ENCODE assay signal across 16 cellular contexts in the genomic region with DNA sequence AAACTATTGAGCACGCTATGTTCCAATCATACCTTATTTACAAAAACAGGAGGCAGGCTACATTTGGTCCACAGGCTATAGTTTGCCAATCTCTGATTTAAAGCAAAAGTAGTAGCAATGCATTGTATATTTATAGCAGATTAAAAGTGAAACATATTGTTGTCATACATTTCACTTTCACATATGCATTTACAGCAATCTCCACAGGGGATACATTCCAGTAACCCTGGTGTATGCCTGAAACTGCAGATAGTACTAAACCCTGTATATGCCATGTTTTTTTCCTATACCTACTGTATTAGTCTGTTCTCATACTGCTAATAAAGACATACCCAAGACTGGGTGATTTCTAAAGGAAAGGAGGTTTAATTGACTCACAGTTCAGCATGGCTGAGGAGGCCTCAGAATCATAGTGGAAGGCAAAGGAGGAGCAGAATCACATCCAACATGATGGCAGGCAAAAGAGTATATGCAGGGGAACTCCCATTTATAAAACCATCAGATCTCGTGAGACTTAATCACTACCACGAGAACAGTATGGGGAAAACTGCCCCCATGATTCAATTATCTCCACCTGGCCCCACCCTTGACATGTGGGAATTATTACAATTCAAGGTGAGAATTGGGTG. TPM values are rescaled to one million over a fixed set of nuclear protein-coding genes. Genes with fewer than 3 reads are reported as not detected.
DNase-seq lines count a peak whose midpoint lies in the region; ATAC-seq lines count a peak whose summit lies in the region.
"Had no signal": no experiment of that assay in that cellular context is flagged by ENCODE, and none has a peak within 500 bp of the region (broad histone marks: within the 10 kb centered on the region; RNA-seq: fewer than 3 reads in every experiment).

No MANE protein-coding gene starts in this region.

- DNase-seq in activated naive CD4-positive, alpha-beta T cell treated with anti-CD3 and anti-CD28 coated beads for 36 hours = no peak
- DNase-seq in activated naive CD4-positive, alpha-beta T cell (lab: John Stamatoyannopoulos, UW) = no peak
- no peak for DNase-seq in stimulated activated naive B cell treated with anti-CD40 and anti-IgM and Interleukin-4, amounts not matched to agents 10 μg/mL and 1 μg/mL and 100 μg/mL, for 72 hours
- DNase-seq in KG1 (lab: John Stamatoyannopoulos, UW) (no peak), hippocampal formation (lab: John Stamatoyannopoulos, UW) (no peak), NCI-H2081 treated with DMSO at 0.1 percent for 48 hours (lab: John Stamatoyannopoulos, UW) (no peak)
- DNase-seq: aorta, erythroblast, heart left ventricle, kidney glomerular epithelial cell, NCI-H524 treated with DMSO at 0.1 percent for 48 hours, small intestine, substantia nigra had no signal

- no peak overlapping the region for H3K4me3 Mint-ChIP-seq in activated naive CD4-positive, alpha-beta T cell treated with anti-CD3 and anti-CD28 coated beads for 36 hours
- no peak overlapping the region for H3K4me3 Mint-ChIP-seq in stimulated activated naive B cell treated with anti-CD40 and anti-IgM and Interleukin-4, amounts not matched to agents 10 μg/mL and 1 μg/mL and 100 μg/mL, for 72 hours
- H3K4me3 Mint-ChIP-seq: WTC11 had no signal

- ATAC-seq in GM21447 (IDR thresholded peaks at IDR 0.05; ENCODE audit: unreplicated experiment) (peak; percentile 96), HG03103 (IDR thresholded peaks at IDR 0.05; ENCODE audit: low read depth, unreplicated experiment) (peak; percentile 78)
- peak; percentile 29 to 54 for ATAC-seq in stimulated activated naive B cell treated with anti-CD40 and anti-IgM and Interleukin-4, amounts not matched to agents 10 μg/mL and 1 μg/mL and 100 μg/mL, for 72 hours (replicated peaks)
- ATAC-seq: heart left ventricle, WTC11 had no signal

- no peaks in the 10 kb centered on the region for H3K36me3 Mint-ChIP-seq in activated naive CD4-positive, alpha-beta T cell treated with anti-CD3 and anti-CD28 coated beads for 36 hours (ENCODE audit: low read depth)
- H3K36me3 Mint-ChIP-seq in stimulated activated naive B cell treated with anti-CD40 and anti-IgM and Interleukin-4, amounts not matched to agents 10 μg/mL and 1 μg/mL and 100 μg/mL, for 72 hours = no peaks in the 10 kb centered on the region
- H3K36me3 Mint-ChIP-seq: WTC11 had no signal

- peaks cover 16% of the 10 kb centered on the region for H3K27me3 Mint-ChIP-seq in activated naive CD4-positive, alpha-beta T cell treated with anti-CD3 and anti-CD28 coated beads for 36 hours (ENCODE audit: low read depth)
- peaks cover 4 to 5% of the 10 kb centered on the region in 2 donors for H3K27me3 Mint-ChIP-seq in stimulated activated naive B cell treated with anti-CD40 and anti-IgM and Interleukin-4, amounts not matched to agents 10 μg/mL and 1 μg/mL and 100 μg/mL, for 72 hours

- H3K9me3 Mint-ChIP-seq in activated naive CD4-positive, alpha-beta T cell treated with anti-CD3 and anti-CD28 coated beads for 36 hours = no peaks in the 10 kb centered on the region
- peaks cover 0 to 1% of the 10 kb centered on the region in 2 donors for H3K9me3 Mint-ChIP-seq in stimulated activated naive B cell treated with anti-CD40 and anti-IgM and Interleukin-4, amounts not matched to agents 10 μg/mL and 1 μg/mL and 100 μg/mL, for 72 hours
- H3K9me3 Mint-ChIP-seq: WTC11 had no signal

- CTCF ChIA-PET in activated naive CD4-positive, alpha-beta T cell treated with anti-CD3 and anti-CD28 coated beads for 36 hours (lab: Charles Lee) = no interaction called here

- intact Hi-C loops in activated naive CD4-positive, alpha-beta T cell treated with anti-CD3 and anti-CD28 coated beads for 36 hours (cut with micrococcal nuclease) = loop anchor here (1.0 kb wide), 4 partner anchors 25 to 516 kb away; no protein-coding TSS in a partner anchor

- peaks cover 15% of the 10 kb centered on the region for H3K4me1 Mint-ChIP-seq in activated naive CD4-positive, alpha-beta T cell treated with anti-CD3 and anti-CD28 coated beads for 36 hours (ENCODE audit: low read depth)
- H3K4me1 Mint-ChIP-seq in stimulated activated naive B cell treated with anti-CD40 and anti-IgM and Interleukin-4, amounts not matched to agents 10 μg/mL and 1 μg/mL and 100 μg/mL, for 72 hours = peaks cover 12 to 25% of the 10 kb centered on the region in 2 donors

- H3K27ac Mint-ChIP-seq in activated naive CD4-positive, alpha-beta T cell treated with anti-CD3 and anti-CD28 coated beads for 36 hours = peak overlapping the region; percentile 79
- no peak overlapping the region for H3K27ac Mint-ChIP-seq in stimulated activated naive B cell treated with anti-CD40 and anti-IgM and Interleukin-4, amounts not matched to agents 10 μg/mL and 1 μg/mL and 100 μg/mL, for 72 hours
- H3K27ac Mint-ChIP-seq: WTC11 had no signal

RNA-seq across cellular contexts. Expression of gene CSF1R, which starts 5.9 kb away (rescaled TPM):
- total RNA-seq in activated naive CD4-positive, alpha-beta T cell treated with anti-CD3 and anti-CD28 coated beads for 36 hours = 1 to 10 TPM in 1 of 2 experiments, under 1 TPM in 1; 0.94 to 1.8 TPM

Comparison
In these comparisons a context has a peak if more than half of its experiments do, and no peak if none do; other contexts are left out.
1. ATAC-seq: peak in every context shown above with its lines; median percentile 96 in GM21447; 78 in HG03103; 42 in stimulated activated naive B cell treated with anti-CD40 and anti-IgM and Interleukin-4, amounts not matched to agents 10 μg/mL and 1 μg/mL and 100 μg/mL, for 72 hours.